Comparison of ENCODE assay signal across 4 cellular contexts in genomic region chr5:97179457-97179856, GRCh38. TPM values are rescaled to one million over a fixed set of nuclear protein-coding genes. Genes with fewer than 3 reads are reported as not detected.
"Had no signal": no experiment of that assay in that cellular context is flagged by ENCODE, and none has a peak within 500 bp of the region (broad histone marks: within the 10 kb centered on the region; RNA-seq: fewer than 3 reads in every experiment).

No MANE protein-coding gene starts in this region.

RNA-seq across cellular contexts. Expression of gene LIX1, which starts 37.0 kb away (rescaled TPM):
- total RNA-seq: LHCN-M2, M059J, MCF 10A, NCI-H460 had no signal
